8 cellular contexts compared by ENCODE assay signal in genomic region chr15:62647195-62647865, GRCh38.
A peak's percentile ranks its signal among the peaks of the same experiment; 100 is the strongest.
DNase-seq lines count a peak whose midpoint lies in the region; ATAC-seq, FAIRE-seq and TF ChIP-seq lines count a peak whose summit lies in the region.

No MANE protein-coding gene starts in this region.

- no peak for TF ChIP-seq CTCF in progenitor cell of endocrine pancreas (IDR thresholded peaks at IDR 0.05; ENCODE audit: unreplicated experiment)
- no peak for TF ChIP-seq CTCF in D721Med (IDR thresholded peaks at IDR 0.05; ENCODE audit: insufficient read depth, missing control alignments)

- intact Hi-C loops in dendritic cell treated with granulocyte-macrophage colony-stimulating factor and Interleukin-4, amounts not matched to agents 40 ng/mL and 50 ng/mL, for 4 days (cut with micrococcal nuclease): no loop called here

- peaks cover 5% of the 10 kb centered on the region for H3K36me3 Mint-ChIP-seq in dendritic cell treated with granulocyte-macrophage colony-stimulating factor and Interleukin-4, amounts not matched to agents 40 ng/mL and 50 ng/mL, for 4 days (ENCODE audit: low read depth)
- H3K36me3 Mint-ChIP-seq in progenitor cell of endocrine pancreas (ENCODE audit: insufficient read depth): peaks cover 6% of the 10 kb centered on the region

- H3K9me3 Mint-ChIP-seq in dendritic cell treated with granulocyte-macrophage colony-stimulating factor and Interleukin-4, amounts not matched to agents 40 ng/mL and 50 ng/mL, for 4 days: no peaks in the 10 kb centered on the region
- H3K9me3 Mint-ChIP-seq in progenitor cell of endocrine pancreas (ENCODE audit: low read depth): peaks cover 3% of the 10 kb centered on the region

- peaks cover 58% of the 10 kb centered on the region for H3K4me1 Mint-ChIP-seq in dendritic cell treated with granulocyte-macrophage colony-stimulating factor and Interleukin-4, amounts not matched to agents 40 ng/mL and 50 ng/mL, for 4 days (ENCODE audit: low read depth)
- H3K4me1 Mint-ChIP-seq in progenitor cell of endocrine pancreas (ENCODE audit: low read depth): peaks cover 5% of the 10 kb centered on the region

- no peak overlapping the region for H3K4me3 Mint-ChIP-seq in dendritic cell treated with granulocyte-macrophage colony-stimulating factor and Interleukin-4, amounts not matched to agents 40 ng/mL and 50 ng/mL, for 4 days
- no peak overlapping the region for H3K4me3 Mint-ChIP-seq in progenitor cell of endocrine pancreas (ENCODE audit: low read depth)

- peak overlapping the region; percentile 80 for H3K27ac Mint-ChIP-seq in dendritic cell treated with granulocyte-macrophage colony-stimulating factor and Interleukin-4, amounts not matched to agents 40 ng/mL and 50 ng/mL, for 4 days
- peak overlapping the region; percentile 38 for H3K27ac Mint-ChIP-seq in progenitor cell of endocrine pancreas

- FAIRE-seq in D721Med (lab: Jason Lieb, UNC): no peak

- H3K27me3 Mint-ChIP-seq in dendritic cell treated with granulocyte-macrophage colony-stimulating factor and Interleukin-4, amounts not matched to agents 40 ng/mL and 50 ng/mL, for 4 days: peaks cover 1% of the 10 kb centered on the region
- H3K27me3 Mint-ChIP-seq in progenitor cell of endocrine pancreas: peaks cover 4% of the 10 kb centered on the region

- ATAC-seq in HG03175 (IDR thresholded peaks at IDR 0.05; ENCODE audit: unreplicated experiment): no peak
- ATAC-seq in HG03196 (IDR thresholded peaks at IDR 0.05; ENCODE audit: unreplicated experiment): no peak

- peak; percentile 84 for DNase-seq in GM04503 (ENCODE audit: low read depth)
- DNase-seq in NCI-H460 (ENCODE audit: extremely low read depth, low read depth): peak; percentile 74
- DNase-seq in progenitor cell of endocrine pancreas (ENCODE audit: low spot score, unreplicated experiment): no peak
- no peak for DNase-seq in epidermal melanocyte (ENCODE audit: insufficient read length, low spot score)
- no peak for DNase-seq in D721Med (ENCODE audit: insufficient read length, low spot score)

Comparison
In these comparisons a context has a peak if more than half of its experiments do, and no peak if none do; other contexts are left out.
1. DNase-seq: peak in GM04503 (single experiment) and NCI-H460 (single experiment); none in progenitor cell of endocrine pancreas (single experiment), epidermal melanocyte (single experiment) and D721Med (single experiment).